Comparison of ENCODE assay signal across 1 cellular context in the genomic region with DNA sequence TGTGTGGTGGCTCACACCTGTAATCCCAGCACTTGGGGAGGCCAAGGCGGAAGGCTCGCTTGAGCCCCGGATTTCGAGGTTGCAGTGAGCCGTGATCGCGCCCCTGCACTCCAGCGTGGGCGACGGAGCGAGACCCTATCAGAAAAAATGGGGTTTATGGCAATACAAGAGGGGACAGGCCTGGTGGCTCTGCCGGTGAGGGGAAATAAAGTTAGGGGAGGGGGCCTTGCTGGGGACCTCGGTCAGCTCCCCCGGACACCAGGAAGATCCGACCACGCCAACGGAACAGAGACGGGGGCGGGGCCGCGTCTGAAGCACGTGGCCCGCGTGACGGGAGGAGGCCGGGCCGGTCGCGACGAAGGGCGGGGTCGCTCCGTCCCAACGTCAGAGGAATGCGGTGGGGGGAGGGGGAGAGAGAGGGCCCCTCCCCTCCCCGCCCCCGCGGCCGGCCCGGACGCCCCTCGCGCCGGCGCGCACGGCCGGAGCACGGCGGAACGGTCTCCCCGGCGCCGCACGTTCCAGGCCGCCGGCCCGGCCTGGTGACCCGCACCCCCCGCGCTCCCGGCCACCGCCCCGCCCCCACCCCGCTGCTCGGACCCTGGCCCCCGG.
A peak's percentile ranks its signal among the peaks of the same experiment; 100 is the strongest.
TF ChIP-seq lines count a peak whose summit lies in the region.

No MANE protein-coding gene starts in this region.

TF ChIP-seq in GM12878, 131 proteins besides CTCF, POLR2A, EP300 and RAD21 (continued from another document and continues in another):
- no peak for TF ChIP-seq TCF12 (IDR thresholded peaks at IDR 0.05; ENCODE audit: low read depth, low read length)
- TF ChIP-seq FOXM1 (IDR thresholded peaks at IDR 0.05; ENCODE audit: low read depth, low read length), result no peak
- TF ChIP-seq, protein P1, sequence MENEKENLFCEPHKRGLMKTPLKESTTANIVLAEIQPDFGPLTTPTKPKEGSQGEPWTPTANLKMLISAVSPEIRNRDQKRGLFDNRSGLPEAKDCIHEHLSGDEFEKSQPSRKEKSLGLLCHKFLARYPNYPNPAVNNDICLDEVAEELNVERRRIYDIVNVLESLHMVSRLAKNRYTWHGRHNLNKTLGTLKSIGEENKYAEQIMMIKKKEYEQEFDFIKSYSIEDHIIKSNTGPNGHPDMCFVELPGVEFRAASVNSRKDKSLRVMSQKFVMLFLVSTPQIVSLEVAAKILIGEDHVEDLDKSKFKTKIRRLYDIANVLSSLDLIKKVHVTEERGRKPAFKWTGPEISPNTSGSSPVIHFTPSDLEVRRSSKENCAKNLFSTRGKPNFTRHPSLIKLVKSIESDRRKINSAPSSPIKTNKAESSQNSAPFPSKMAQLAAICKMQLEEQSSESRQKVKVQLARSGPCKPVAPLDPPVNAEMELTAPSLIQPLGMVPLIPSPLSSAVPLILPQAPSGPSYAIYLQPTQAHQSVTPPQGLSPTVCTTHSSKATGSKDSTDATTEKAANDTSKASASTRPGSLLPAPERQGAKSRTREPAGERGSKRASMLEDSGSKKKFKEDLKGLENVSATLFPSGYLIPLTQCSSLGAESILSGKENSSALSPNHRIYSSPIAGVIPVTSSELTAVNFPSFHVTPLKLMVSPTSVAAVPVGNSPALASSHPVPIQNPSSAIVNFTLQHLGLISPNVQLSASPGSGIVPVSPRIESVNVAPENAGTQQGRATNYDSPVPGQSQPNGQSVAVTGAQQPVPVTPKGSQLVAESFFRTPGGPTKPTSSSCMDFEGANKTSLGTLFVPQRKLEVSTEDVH (IDR thresholded peaks at IDR 0.05; ENCODE audit: low read depth, partially characterized antibody), result no peak
- TF ChIP-seq, protein P2, sequence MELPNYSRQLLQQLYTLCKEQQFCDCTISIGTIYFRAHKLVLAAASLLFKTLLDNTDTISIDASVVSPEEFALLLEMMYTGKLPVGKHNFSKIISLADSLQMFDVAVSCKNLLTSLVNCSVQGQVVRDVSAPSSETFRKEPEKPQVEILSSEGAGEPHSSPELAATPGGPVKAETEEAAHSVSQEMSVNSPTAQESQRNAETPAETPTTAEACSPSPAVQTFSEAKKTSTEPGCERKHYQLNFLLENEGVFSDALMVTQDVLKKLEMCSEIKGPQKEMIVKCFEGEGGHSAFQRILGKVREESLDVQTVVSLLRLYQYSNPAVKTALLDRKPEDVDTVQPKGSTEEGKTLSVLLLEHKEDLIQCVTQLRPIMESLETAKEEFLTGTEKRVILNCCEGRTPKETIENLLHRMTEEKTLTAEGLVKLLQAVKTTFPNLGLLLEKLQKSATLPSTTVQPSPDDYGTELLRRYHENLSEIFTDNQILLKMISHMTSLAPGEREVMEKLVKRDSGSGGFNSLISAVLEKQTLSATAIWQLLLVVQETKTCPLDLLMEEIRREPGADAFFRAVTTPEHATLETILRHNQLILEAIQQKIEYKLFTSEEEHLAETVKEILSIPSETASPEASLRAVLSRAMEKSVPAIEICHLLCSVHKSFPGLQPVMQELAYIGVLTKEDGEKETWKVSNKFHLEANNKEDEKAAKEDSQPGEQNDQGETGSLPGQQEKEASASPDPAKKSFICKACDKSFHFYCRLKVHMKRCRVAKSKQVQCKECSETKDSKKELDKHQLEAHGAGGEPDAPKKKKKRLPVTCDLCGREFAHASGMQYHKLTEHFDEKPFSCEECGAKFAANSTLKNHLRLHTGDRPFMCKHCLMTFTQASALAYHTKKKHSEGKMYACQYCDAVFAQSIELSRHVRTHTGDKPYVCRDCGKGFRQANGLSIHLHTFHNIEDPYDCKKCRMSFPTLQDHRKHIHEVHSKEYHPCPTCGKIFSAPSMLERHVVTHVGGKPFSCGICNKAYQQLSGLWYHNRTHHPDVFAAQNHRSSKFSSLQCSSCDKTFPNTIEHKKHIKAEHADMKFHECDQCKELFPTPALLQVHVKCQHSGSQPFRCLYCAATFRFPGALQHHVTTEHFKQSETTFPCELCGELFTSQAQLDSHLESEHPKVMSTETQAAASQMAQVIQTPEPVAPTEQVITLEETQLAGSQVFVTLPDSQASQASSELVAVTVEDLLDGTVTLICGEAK (IDR thresholded peaks at IDR 0.05; ENCODE audit: borderline replicate concordance), result no peak; the same call in 1 of the 2 replicates
- no peak; the same call in 1 of the 2 replicates for TF ChIP-seq IKZF1 (conservative IDR thresholded peaks at IDR 0.05)
- TF ChIP-seq SRF (IDR thresholded peaks at IDR 0.05; ENCODE audit: low read depth in 2 of 2, low read length in 2 of 2), result peak in 1 of 2 experiments; percentile 18; a peak in 1 of 4 replicates
- TF ChIP-seq WRNIP1 (IDR thresholded peaks at IDR 0.05; ENCODE audit: borderline replicate concordance, low read depth, low read length), result no peak
- no peak for TF ChIP-seq POU2F2 (IDR thresholded peaks at IDR 0.05; ENCODE audit: borderline replicate concordance, low read depth, low read length)
- TF ChIP-seq, protein P3, sequence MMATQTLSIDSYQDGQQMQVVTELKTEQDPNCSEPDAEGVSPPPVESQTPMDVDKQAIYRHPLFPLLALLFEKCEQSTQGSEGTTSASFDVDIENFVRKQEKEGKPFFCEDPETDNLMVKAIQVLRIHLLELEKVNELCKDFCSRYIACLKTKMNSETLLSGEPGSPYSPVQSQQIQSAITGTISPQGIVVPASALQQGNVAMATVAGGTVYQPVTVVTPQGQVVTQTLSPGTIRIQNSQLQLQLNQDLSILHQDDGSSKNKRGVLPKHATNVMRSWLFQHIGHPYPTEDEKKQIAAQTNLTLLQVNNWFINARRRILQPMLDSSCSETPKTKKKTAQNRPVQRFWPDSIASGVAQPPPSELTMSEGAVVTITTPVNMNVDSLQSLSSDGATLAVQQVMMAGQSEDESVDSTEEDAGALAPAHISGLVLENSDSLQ (IDR thresholded peaks at IDR 0.05), result peak; percentile 53
- no peak for TF ChIP-seq CHD1 (IDR thresholded peaks at IDR 0.05; ENCODE audit: low read depth, low read length)
- TF ChIP-seq, protein P4, sequence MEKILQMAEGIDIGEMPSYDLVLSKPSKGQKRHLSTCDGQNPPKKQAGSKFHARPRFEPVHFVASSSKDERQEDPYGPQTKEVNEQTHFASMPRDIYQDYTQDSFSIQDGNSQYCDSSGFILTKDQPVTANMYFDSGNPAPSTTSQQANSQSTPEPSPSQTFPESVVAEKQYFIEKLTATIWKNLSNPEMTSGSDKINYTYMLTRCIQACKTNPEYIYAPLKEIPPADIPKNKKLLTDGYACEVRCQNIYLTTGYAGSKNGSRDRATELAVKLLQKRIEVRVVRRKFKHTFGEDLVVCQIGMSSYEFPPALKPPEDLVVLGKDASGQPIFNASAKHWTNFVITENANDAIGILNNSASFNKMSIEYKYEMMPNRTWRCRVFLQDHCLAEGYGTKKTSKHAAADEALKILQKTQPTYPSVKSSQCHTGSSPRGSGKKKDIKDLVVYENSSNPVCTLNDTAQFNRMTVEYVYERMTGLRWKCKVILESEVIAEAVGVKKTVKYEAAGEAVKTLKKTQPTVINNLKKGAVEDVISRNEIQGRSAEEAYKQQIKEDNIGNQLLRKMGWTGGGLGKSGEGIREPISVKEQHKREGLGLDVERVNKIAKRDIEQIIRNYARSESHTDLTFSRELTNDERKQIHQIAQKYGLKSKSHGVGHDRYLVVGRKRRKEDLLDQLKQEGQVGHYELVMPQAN (conservative IDR thresholded peaks at IDR 0.05), result peak; percentile 79; the same call in 1 of the 2 replicates
- TF ChIP-seq, protein P5, sequence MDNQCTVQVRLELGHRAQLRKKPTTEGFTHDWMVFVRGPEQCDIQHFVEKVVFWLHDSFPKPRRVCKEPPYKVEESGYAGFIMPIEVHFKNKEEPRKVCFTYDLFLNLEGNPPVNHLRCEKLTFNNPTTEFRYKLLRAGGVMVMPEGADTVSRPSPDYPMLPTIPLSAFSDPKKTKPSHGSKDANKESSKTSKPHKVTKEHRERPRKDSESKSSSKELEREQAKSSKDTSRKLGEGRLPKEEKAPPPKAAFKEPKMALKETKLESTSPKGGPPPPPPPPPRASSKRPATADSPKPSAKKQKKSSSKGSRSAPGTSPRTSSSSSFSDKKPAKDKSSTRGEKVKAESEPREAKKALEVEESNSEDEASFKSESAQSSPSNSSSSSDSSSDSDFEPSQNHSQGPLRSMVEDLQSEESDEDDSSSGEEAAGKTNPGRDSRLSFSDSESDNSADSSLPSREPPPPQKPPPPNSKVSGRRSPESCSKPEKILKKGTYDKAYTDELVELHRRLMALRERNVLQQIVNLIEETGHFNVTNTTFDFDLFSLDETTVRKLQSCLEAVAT (IDR thresholded peaks at IDR 0.05), result peak; percentile 71
- TF ChIP-seq RB1 (IDR thresholded peaks at IDR 0.05; ENCODE audit: borderline replicate concordance), result peak; percentile 59; the same call in 1 of the 2 replicates
- peak; percentile 67 for TF ChIP-seq BACH1 (IDR thresholded peaks at IDR 0.05; ENCODE audit: borderline replicate concordance)
- TF ChIP-seq, protein P6, sequence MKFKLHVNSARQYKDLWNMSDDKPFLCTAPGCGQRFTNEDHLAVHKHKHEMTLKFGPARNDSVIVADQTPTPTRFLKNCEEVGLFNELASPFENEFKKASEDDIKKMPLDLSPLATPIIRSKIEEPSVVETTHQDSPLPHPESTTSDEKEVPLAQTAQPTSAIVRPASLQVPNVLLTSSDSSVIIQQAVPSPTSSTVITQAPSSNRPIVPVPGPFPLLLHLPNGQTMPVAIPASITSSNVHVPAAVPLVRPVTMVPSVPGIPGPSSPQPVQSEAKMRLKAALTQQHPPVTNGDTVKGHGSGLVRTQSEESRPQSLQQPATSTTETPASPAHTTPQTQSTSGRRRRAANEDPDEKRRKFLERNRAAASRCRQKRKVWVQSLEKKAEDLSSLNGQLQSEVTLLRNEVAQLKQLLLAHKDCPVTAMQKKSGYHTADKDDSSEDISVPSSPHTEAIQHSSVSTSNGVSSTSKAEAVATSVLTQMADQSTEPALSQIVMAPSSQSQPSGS (IDR thresholded peaks at IDR 0.05; ENCODE audit: low read length), result no peak
- TF ChIP-seq, protein P7, sequence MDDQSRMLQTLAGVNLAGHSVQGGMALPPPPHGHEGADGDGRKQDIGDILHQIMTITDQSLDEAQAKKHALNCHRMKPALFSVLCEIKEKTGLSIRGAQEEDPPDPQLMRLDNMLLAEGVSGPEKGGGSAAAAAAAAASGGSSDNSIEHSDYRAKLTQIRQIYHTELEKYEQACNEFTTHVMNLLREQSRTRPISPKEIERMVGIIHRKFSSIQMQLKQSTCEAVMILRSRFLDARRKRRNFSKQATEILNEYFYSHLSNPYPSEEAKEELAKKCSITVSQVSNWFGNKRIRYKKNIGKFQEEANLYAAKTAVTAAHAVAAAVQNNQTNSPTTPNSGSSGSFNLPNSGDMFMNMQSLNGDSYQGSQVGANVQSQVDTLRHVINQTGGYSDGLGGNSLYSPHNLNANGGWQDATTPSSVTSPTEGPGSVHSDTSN (IDR thresholded peaks at IDR 0.05; ENCODE audit: insufficient replicate concordance, low read depth, low read length), result no peak
- TF ChIP-seq SMC3 (IDR thresholded peaks at IDR 0.05; ENCODE audit: borderline replicate concordance, low read length), result no peak
- no peak for TF ChIP-seq NFYA (IDR thresholded peaks at IDR 0.05; ENCODE audit: borderline replicate concordance, low read depth, low read length)
- no peak for TF ChIP-seq KDM1A (IDR thresholded peaks at IDR 0.05; ENCODE audit: borderline replicate concordance)
- TF ChIP-seq EZH2 (IDR thresholded peaks at IDR 0.05; ENCODE audit: borderline replicate concordance, control insufficient read depth, low read depth, low read length), result no peak
- peak; percentile 54 for TF ChIP-seq SP1 (IDR thresholded peaks at IDR 0.05; ENCODE audit: low read depth, low read length)
- no peak for TF ChIP-seq ESRRA (IDR thresholded peaks at IDR 0.05; ENCODE audit: low read length)
- no peak for TF ChIP-seq CBX5 (IDR thresholded peaks at IDR 0.05; ENCODE audit: low read depth)
- TF ChIP-seq, protein P8, sequence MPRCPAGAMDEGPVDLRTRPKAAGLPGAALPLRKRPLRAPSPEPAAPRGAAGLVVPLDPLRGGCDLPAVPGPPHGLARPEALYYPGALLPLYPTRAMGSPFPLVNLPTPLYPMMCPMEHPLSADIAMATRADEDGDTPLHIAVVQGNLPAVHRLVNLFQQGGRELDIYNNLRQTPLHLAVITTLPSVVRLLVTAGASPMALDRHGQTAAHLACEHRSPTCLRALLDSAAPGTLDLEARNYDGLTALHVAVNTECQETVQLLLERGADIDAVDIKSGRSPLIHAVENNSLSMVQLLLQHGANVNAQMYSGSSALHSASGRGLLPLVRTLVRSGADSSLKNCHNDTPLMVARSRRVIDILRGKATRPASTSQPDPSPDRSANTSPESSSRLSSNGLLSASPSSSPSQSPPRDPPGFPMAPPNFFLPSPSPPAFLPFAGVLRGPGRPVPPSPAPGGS (IDR thresholded peaks at IDR 0.05; ENCODE audit: borderline replicate concordance, insufficient read depth, low read depth, low read length, poor library complexity, severe bottlenecking), result no peak
- no peak for TF ChIP-seq KAT2A (conservative IDR thresholded peaks at IDR 0.05; ENCODE audit: control insufficient read depth, low read depth, low read length)
- 0 out of 2 replicates have a peak, but pooled peaks have one; percentile 43 for TF ChIP-seq STAT1 (conservative IDR thresholded peaks at IDR 0.05)
- no peak; the same call in 1 of the 2 replicates for TF ChIP-seq ZNF207 (IDR thresholded peaks at IDR 0.05; ENCODE audit: borderline replicate concordance)
- TF ChIP-seq SMAD5 (IDR thresholded peaks at IDR 0.05; ENCODE audit: low read depth), result 0 out of 2 replicates have a peak, but pooled peaks have one; percentile 31
- TF ChIP-seq, protein P9, sequence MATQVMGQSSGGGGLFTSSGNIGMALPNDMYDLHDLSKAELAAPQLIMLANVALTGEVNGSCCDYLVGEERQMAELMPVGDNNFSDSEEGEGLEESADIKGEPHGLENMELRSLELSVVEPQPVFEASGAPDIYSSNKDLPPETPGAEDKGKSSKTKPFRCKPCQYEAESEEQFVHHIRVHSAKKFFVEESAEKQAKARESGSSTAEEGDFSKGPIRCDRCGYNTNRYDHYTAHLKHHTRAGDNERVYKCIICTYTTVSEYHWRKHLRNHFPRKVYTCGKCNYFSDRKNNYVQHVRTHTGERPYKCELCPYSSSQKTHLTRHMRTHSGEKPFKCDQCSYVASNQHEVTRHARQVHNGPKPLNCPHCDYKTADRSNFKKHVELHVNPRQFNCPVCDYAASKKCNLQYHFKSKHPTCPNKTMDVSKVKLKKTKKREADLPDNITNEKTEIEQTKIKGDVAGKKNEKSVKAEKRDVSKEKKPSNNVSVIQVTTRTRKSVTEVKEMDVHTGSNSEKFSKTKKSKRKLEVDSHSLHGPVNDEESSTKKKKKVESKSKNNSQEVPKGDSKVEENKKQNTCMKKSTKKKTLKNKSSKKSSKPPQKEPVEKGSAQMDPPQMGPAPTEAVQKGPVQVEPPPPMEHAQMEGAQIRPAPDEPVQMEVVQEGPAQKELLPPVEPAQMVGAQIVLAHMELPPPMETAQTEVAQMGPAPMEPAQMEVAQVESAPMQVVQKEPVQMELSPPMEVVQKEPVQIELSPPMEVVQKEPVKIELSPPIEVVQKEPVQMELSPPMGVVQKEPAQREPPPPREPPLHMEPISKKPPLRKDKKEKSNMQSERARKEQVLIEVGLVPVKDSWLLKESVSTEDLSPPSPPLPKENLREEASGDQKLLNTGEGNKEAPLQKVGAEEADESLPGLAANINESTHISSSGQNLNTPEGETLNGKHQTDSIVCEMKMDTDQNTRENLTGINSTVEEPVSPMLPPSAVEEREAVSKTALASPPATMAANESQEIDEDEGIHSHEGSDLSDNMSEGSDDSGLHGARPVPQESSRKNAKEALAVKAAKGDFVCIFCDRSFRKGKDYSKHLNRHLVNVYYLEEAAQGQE (IDR thresholded peaks at IDR 0.05; ENCODE audit: low read depth, low read length), result peak; percentile 23; the same call in 1 of the 2 replicates
- TF ChIP-seq HDAC6 (IDR thresholded peaks at IDR 0.05; ENCODE audit: unreplicated experiment), result no peak
- TF ChIP-seq FOS (IDR thresholded peaks at IDR 0.05; ENCODE audit: borderline replicate concordance, extremely low read depth, insufficient read length), result no peak
